11 cellular contexts compared by ENCODE assay signal in genomic region chr14:91383439-91383838, GRCh38. TPM values are rescaled to one million over a fixed set of nuclear protein-coding genes. Genes with fewer than 3 reads are reported as not detected.
DNase-seq lines count a peak whose midpoint lies in the region; ATAC-seq and TF ChIP-seq lines count a peak whose summit lies in the region.
"Had no signal": no experiment of that assay in that cellular context is flagged by ENCODE, and none has a peak within 500 bp of the region (broad histone marks: within the 10 kb centered on the region; RNA-seq: fewer than 3 reads in every experiment).

No MANE protein-coding gene starts in this region.

- TF ChIP-seq CTCF in breast epithelium (IDR thresholded peaks at IDR 0.05) = no peak

- no peaks in the 10 kb centered on the region for H3K27me3 ChIP-seq in BLaER1 treated with 17β-estradiol and CSF1 and Interleukin-3, amounts not matched to agents 10 nM and 100 nM
- no peaks in the 10 kb centered on the region for H3K27me3 ChIP-seq in breast epithelium

- H3K9ac ChIP-seq in BLaER1 treated with 17β-estradiol and CSF1 and Interleukin-3, amounts not matched to agents 10 nM and 100 nM = peak overlapping the region in 2 of 11 experiments; percentile 7 to 8; a peak in 1 of 22 replicates

- intact Hi-C loops in breast epithelium (cut with DNase I; ENCODE audit: low total_unique reads) = no loop called here

- peaks cover 52 to 100% (median 94%) of the 10 kb centered on the region in 10 experiments for H3K4me1 ChIP-seq in BLaER1 treated with 17β-estradiol and CSF1 and Interleukin-3, amounts not matched to agents 10 nM and 100 nM
- H3K4me1 ChIP-seq in breast epithelium = no peaks in the 10 kb centered on the region

- H3K4me2 ChIP-seq in BLaER1 treated with 17β-estradiol and CSF1 and Interleukin-3, amounts not matched to agents 10 nM and 100 nM = peak overlapping the region in 10 of 11 experiments; percentile 5 to 99 (median 86); a peak in 19 of 22 replicates

- TF ChIP-seq POLR2A in breast epithelium (IDR thresholded peaks at IDR 0.05) = no peak

- H3K9me3 ChIP-seq in BLaER1 treated with 17β-estradiol and CSF1 and Interleukin-3, amounts not matched to agents 10 nM and 100 nM (replicated peaks in 1 of 11) = no peaks in the 10 kb centered on the region
- H3K9me3 ChIP-seq in breast epithelium = no peaks in the 10 kb centered on the region

- H3K27ac ChIP-seq in BLaER1 treated with 17β-estradiol and CSF1 and Interleukin-3, amounts not matched to agents 10 nM and 100 nM = peak overlapping the region in 2 of 11 experiments; percentile 12 to 34; a peak in 4 of 22 replicates
- H3K27ac ChIP-seq in breast epithelium = peak overlapping the region in 1 of 2 donors; percentile 42

- peaks cover 11 to 100% (median 100%) of the 10 kb centered on the region in 11 experiments; a peak in 21 of 22 replicates for H4K20me1 ChIP-seq in BLaER1 treated with 17β-estradiol and CSF1 and Interleukin-3, amounts not matched to agents 10 nM and 100 nM

- H3K36me3 ChIP-seq in BLaER1 treated with 17β-estradiol and CSF1 and Interleukin-3, amounts not matched to agents 10 nM and 100 nM = peaks cover 0 to 16% (median 0%) of the 10 kb centered on the region in 11 experiments; a peak in 5 of 22 replicates
- H3K36me3 ChIP-seq in breast epithelium = no peaks in the 10 kb centered on the region

- DNase-seq in DMS153 treated with DMSO at 0.1 percent for 48 hours (lab: John Stamatoyannopoulos, UW; ENCODE audit: unreplicated experiment) (peak; percentile 62), NCI-H526 (lab: John Stamatoyannopoulos, UW) (peak; percentile 72 to 77), iPS DF 19.7 (ENCODE audit: low read depth, low spot score) (peak; percentile 30), breast epithelium (ENCODE audit: low spot score in 2 of 2) (no peak), SK-N-DZ (ENCODE audit: low spot score) (no peak)
- DNase-seq: NCI-H1105 treated with DMSO at 0.1 percent for 48 hours; stimulated activated CD4-positive, alpha-beta T cell treated with anti-CD3 and anti-CD28 coated beads, Interleukin-12 subunit alpha, Interleukin-12 subunit beta, amount 100 ng/mL, for 4 hours; stimulated activated CD8-positive, alpha-beta memory T cell treated with anti-CD3 and anti-CD28 coated beads, Interleukin-4, amount 100 ng/mL, for 48 hours had no signal

- H3K4me3 ChIP-seq in BLaER1 treated with 17β-estradiol and CSF1 and Interleukin-3, amounts not matched to agents 10 nM and 100 nM = no peak overlapping the region
- no peak overlapping the region for H3K4me3 ChIP-seq in breast epithelium

- ATAC-seq in GM19035 (IDR thresholded peaks at IDR 0.05; ENCODE audit: unreplicated experiment) (no peak), GM18858 (IDR thresholded peaks at IDR 0.05; ENCODE audit: unreplicated experiment) (no peak)

RNA-seq across cellular contexts. Expression of gene CCDC88C, which starts 34.2 kb away (rescaled TPM):
- 10 to 100 TPM in 2 of 3 donors, 1 to 10 TPM in 1; 5.8 to 25.9 (median 19.3) TPM for total RNA-seq in breast epithelium
- 3.7 and 4.2 TPM in 2 replicates for polyA plus RNA-seq in SK-N-DZ (2014; cell fraction: cytosol; rRNA removed)
- polyA plus RNA-seq in SK-N-DZ (2014; cell fraction: nucleus; rRNA removed) = 7.4 and 8.6 TPM in 2 replicates

Comparison
In these comparisons a context has a peak if more than half of its experiments do, and no peak if none do; other contexts are left out.
1. DNase-seq: peak in DMS153 treated with DMSO at 0.1 percent for 48 hours (single experiment), NCI-H526 (2 of 2) and iPS DF 19.7 (single experiment); none in breast epithelium (0 of 2) and SK-N-DZ (single experiment).